In the genomic region with DNA sequence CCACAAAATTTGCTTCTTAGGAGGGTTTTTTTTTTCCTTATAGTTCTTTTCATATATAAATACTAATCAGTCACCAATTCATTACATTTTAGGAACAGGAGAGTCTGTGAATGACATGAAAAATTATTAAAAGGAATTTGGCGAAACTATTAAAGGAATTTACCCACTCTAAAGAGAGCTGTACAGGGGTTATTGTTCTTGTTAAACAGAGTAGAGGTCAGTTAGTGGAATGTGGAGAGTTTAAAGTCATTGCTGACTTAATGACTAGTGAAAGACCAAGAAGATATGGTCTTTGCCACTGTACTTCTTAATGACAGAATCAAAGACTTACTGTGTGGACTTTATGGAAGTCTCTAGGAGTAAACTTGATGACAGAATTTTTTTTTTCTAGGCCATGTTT, we compare ENCODE assay signal across 20 cellular contexts.
"Had no signal": no experiment of that assay in that cellular context is flagged by ENCODE, and none has a peak within 500 bp of the region (broad histone marks: within the 10 kb centered on the region; RNA-seq: fewer than 3 reads in every experiment).

No MANE protein-coding gene starts in this region.

- DNase-seq: activated CD4-positive, alpha-beta T cell treated with anti-CD3 and anti-CD28 coated beads, Interleukin-2, amount 50 U/mL, for 4 hours; activated gamma-delta T cell treated with Interleukin-2 at 50 U/mL for 16 hours; caudate nucleus; colonic mucosa; endodermal cell; foreskin keratinocyte; glutamatergic neuron; hippocampal formation; left ventricle myocardium superior; naive thymus-derived CD8-positive, alpha-beta T cell; ovary; sigmoid colon; stimulated activated CD4-positive, alpha-beta T cell treated with anti-CD3 and anti-CD28 coated beads, Interleukin-12 subunit alpha, Interleukin-12 subunit beta, amount 100 ng/mL, for 4 hours; stimulated activated CD4-positive, alpha-beta T cell treated with anti-CD3 and anti-CD28 coated beads, Interleukin-1b, Interleukin-23, amount 100 ng/mL, for 48 hours; stimulated activated CD8-positive, alpha-beta memory T cell treated with anti-CD3 and anti-CD28 coated beads, Interleukin-4, amount 100 ng/mL, for 48 hours; stimulated activated naive CD4-positive, alpha-beta T cell; tibial artery; uterus had no signal

- H3K9me3 ChIP-seq: colonic mucosa, ovary, sigmoid colon, tibial artery, uterus had no signal

- H3K27me3 ChIP-seq: colonic mucosa, foreskin keratinocyte, ovary, sigmoid colon, tibial artery, uterus had no signal

- H3K27ac ChIP-seq: colonic mucosa, epithelial cell of prostate, foreskin keratinocyte, ovary, sigmoid colon, tibial artery, uterus had no signal

- H3K36me3 ChIP-seq: colonic mucosa, ovary, sigmoid colon, tibial artery, uterus had no signal

- H3K4me3 ChIP-seq: colonic mucosa, ovary, sigmoid colon, tibial artery, uterus had no signal

- H3K4me1 ChIP-seq: colonic mucosa, foreskin keratinocyte, uterus had no signal

- ATAC-seq: activated naive CD4-positive, alpha-beta T cell treated with anti-CD3 and anti-CD28 coated beads, Interleukin-2, amount 50 U/mL, for 72 hours; foreskin keratinocyte; left ventricle myocardium superior; naive thymus-derived CD8-positive, alpha-beta T cell had no signal
